In the genomic region with DNA sequence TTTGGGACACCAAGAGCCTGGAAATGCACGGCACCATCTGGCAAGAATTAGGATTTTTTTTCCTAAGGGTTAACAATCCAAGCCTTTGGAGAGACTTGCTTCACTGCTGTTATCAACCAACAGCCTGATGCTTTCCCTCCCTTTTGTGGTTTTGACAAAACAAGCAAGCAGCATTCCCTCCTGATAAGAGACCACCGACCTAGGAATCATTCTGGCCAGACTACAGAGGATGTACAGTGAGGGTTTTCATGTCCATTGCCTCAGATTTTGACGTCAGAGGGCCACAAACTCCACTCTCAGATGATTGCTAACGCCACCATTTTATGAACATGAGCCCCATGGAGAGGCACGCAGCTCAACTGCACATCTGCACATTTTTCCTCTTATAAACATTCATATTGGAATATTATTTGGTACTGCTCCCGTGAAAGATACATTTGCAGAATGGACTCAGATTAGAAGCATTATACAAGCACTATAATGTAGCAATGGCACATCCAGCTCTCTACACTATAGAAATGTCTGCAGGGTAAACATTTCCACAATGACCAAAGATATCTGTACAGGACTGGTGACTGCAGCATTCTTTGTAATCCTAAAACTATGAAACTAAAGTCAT, we compare ENCODE assay signal across 6 cellular contexts. TPM values are rescaled to one million over a fixed set of nuclear protein-coding genes. Genes with fewer than 3 reads are reported as not detected.
"Had no signal": no experiment of that assay in that cellular context is flagged by ENCODE, and none has a peak within 500 bp of the region (broad histone marks: within the 10 kb centered on the region; RNA-seq: fewer than 3 reads in every experiment).

No MANE protein-coding gene starts in this region.

RNA-seq across cellular contexts. Expression of gene RNU1-1, which starts 5.4 kb away (rescaled TPM):
- polyA plus RNA-seq: foreskin keratinocyte; heart right ventricle; naive thymus-derived CD4-positive, alpha-beta T cell; pancreas; small intestine; thymus had no signal
